In genomic region chr10:113071446-113071845, GRCh38 we compare ENCODE assay signal across 1 cellular context.
TF ChIP-seq lines count a peak whose summit lies in the region.

No MANE protein-coding gene starts in this region.

TF ChIP-seq in endothelial cell of umbilical vein, 7 proteins besides CTCF, POLR2A, EP300 and RAD21 (continued from another document):
- TF ChIP-seq MAX (IDR thresholded peaks at IDR 0.05; ENCODE audit: insufficient read depth, insufficient read length) (no peak), MYC (IDR thresholded peaks at IDR 0.05; ENCODE audit: low read depth, low read length) (no peak), POLR2AphosphoS5 (IDR thresholded peaks at IDR 0.05; ENCODE audit: insufficient read depth, low read depth, low read length) (peak; percentile 57), JUN (IDR thresholded peaks at IDR 0.05; ENCODE audit: borderline replicate concordance, insufficient read depth, insufficient read length, low read depth) (no peak), EZH2 (IDR thresholded peaks at IDR 0.05; ENCODE audit: borderline replicate concordance, low read depth, low read length, severe bottlenecking) (no peak)
